ENCODE assay signal across 8 cellular contexts in genomic region chr2:201780674-201781582, GRCh38. TPM values are rescaled to one million over a fixed set of nuclear protein-coding genes. Genes with fewer than 3 reads are reported as not detected.
DNase-seq lines count a peak whose midpoint lies in the region; ATAC-seq and TF ChIP-seq lines count a peak whose summit lies in the region.

Gene ALS2, minus strand, starts transcription at chr2:201780933. Its CDS starts 12,048 bp downstream, at chr2:201768885.

- H3K27me3 Mint-ChIP-seq in activated naive CD8-positive, alpha-beta T cell treated with anti-CD3 and anti-CD28 coated beads for 36 hours, result peaks cover 9% of the 10 kb centered on the region
- H3K27me3 Mint-ChIP-seq in osteocyte (ENCODE audit: unreplicated experiment), result peaks cover 4% of the 10 kb centered on the region

- intact Hi-C loops in head of caudate nucleus (cut with DNase I), result loop anchor here (5.0 to 10.0 kb wide), 2 partner anchors 136 to 329 kb away; partner anchors contain the start of genes STRADB, TMEM237 and TRAK2

- no peaks in the 10 kb centered on the region for H3K9me3 ChIP-seq in thymus (ENCODE audit: control insufficient read depth)

- peaks cover 8% of the 10 kb centered on the region for H3K4me1 ChIP-seq in thymus (ENCODE audit: control insufficient read depth, insufficient read depth, low read length)

- H3K27me3 ChIP-seq in thymus (ENCODE audit: control insufficient read depth, insufficient read depth), result no peaks in the 10 kb centered on the region

- no peaks in the 10 kb centered on the region for H3K36me3 Mint-ChIP-seq in activated naive CD8-positive, alpha-beta T cell treated with anti-CD3 and anti-CD28 coated beads for 36 hours
- H3K36me3 Mint-ChIP-seq in osteocyte (ENCODE audit: unreplicated experiment), result no peaks in the 10 kb centered on the region

- H3K4me3 Mint-ChIP-seq in activated naive CD8-positive, alpha-beta T cell treated with anti-CD3 and anti-CD28 coated beads for 36 hours, result peak within 1 kb of the TSS; percentile 95
- H3K4me3 Mint-ChIP-seq in osteocyte (ENCODE audit: unreplicated experiment), result peak within 1 kb of the TSS; percentile 88

- peak within 1 kb of the TSS; percentile 91 for H3K27ac ChIP-seq in thymus (ENCODE audit: low read depth)

- peak within 1 kb of the TSS; percentile 96 for H3K27ac Mint-ChIP-seq in activated naive CD8-positive, alpha-beta T cell treated with anti-CD3 and anti-CD28 coated beads for 36 hours
- peak within 1 kb of the TSS; percentile 97 for H3K27ac Mint-ChIP-seq in osteocyte (ENCODE audit: unreplicated experiment)

- H3K4me3 ChIP-seq in thymus (ENCODE audit: low read length), result peak within 1 kb of the TSS; percentile 87

- TF ChIP-seq CTCF in GM10248 (IDR thresholded peaks at IDR 0.05; ENCODE audit: control extremely low read depth, extremely low read depth, low read depth, missing control alignments) (no peak), osteocyte (IDR thresholded peaks at IDR 0.05) (no peak)

- CTCF ChIA-PET in GM10248 (lab: Yijun Ruan, JAX), result interaction anchor here (1.0 to 3.2 kb wide), 9 partner anchors 10 to 138 kb away, joined by 3 to 12 read pairs (median 4); partner anchors contain the start of gene TMEM237

- DNase-seq in GM10248 (ENCODE audit: extremely low spot score) (peak; percentile 92), NCI-H1105 (lab: John Stamatoyannopoulos, UW) (peak; percentile 97), SKM-1 treated with dmso at 0.1 percent for 144 hours (lab: John Stamatoyannopoulos, UW; ENCODE audit: unreplicated experiment) (peak; percentile 91), head of caudate nucleus (peak; percentile 93 to 99 (median 97)), osteocyte (ENCODE audit: extremely low spot score, unreplicated experiment) (peak; percentile 97)
- DNase-seq in activated naive CD8-positive, alpha-beta T cell treated with anti-CD3 and anti-CD28 coated beads for 36 hours, result peak; percentile 94

- ATAC-seq in HG02623 (IDR thresholded peaks at IDR 0.05; ENCODE audit: unreplicated experiment), result peak; percentile 96

- H3K4me1 Mint-ChIP-seq in activated naive CD8-positive, alpha-beta T cell treated with anti-CD3 and anti-CD28 coated beads for 36 hours, result peaks cover 34% of the 10 kb centered on the region
- H3K4me1 Mint-ChIP-seq in osteocyte (ENCODE audit: unreplicated experiment), result peaks cover 46% of the 10 kb centered on the region

- no peaks in the 10 kb centered on the region for H3K9me3 Mint-ChIP-seq in activated naive CD8-positive, alpha-beta T cell treated with anti-CD3 and anti-CD28 coated beads for 36 hours
- H3K9me3 Mint-ChIP-seq in osteocyte (ENCODE audit: unreplicated experiment), result no peaks in the 10 kb centered on the region

- H3K36me3 ChIP-seq in thymus (ENCODE audit: control insufficient read depth, insufficient read depth), result no peaks in the 10 kb centered on the region

- under 1% methylated on average over 63 of the region's 63 CpGs for WGBS in thymus

- POLR2A ChIA-PET in GM10248 (lab: Yijun Ruan, JAX), result interaction anchor here (0.6 to 1.2 kb wide), 4 partner anchors 18 to 917 kb away, joined by 3 to 4 read pairs (median 3); partner anchors contain the start of gene CLK1

RNA-seq across cellular contexts. Expression of gene ALS2, which starts in this region (rescaled TPM):
- total RNA-seq in activated naive CD8-positive, alpha-beta T cell treated with anti-CD3 and anti-CD28 coated beads for 36 hours, result 10 to 100 TPM; 16.1 to 16.5 TPM
- total RNA-seq in osteocyte, result 35.5 and 39.1 TPM in 2 replicates
- polyA plus RNA-seq in thymus, result 10.3 TPM

Comparison
In these comparisons a context has a peak if more than half of its experiments do, and no peak if none do; other contexts are left out.
1. Peak in every context shown above with its lines: DNase-seq, ATAC-seq, H3K4me3 ChIP-seq and H3K27ac ChIP-seq.